In the genomic region with DNA sequence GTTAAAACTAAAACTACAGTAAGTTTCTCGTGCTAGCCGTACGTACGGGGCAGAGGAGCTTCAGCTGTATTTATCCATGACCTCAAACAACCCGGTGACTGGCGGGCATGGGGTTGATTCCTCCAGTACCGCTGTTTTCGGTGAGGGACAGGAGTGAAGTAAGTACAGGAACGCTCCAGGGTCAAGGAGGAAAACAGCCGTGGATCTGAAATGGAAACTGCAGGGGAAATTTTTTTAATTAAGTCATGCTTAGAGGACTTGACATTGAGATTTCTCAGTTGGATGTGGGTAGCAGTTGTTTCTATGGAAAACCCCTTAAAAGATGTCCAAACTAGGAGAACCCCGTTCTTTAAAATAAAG, we compare ENCODE assay signal across 8 cellular contexts. TPM values are rescaled to one million over a fixed set of nuclear protein-coding genes. Genes with fewer than 3 reads are reported as not detected.
A peak's percentile ranks its signal among the peaks of the same experiment; 100 is the strongest.
DNase-seq lines count a peak whose midpoint lies in the region; ATAC-seq, FAIRE-seq and TF ChIP-seq lines count a peak whose summit lies in the region.

No MANE protein-coding gene starts in this region.

- H3K36me3 Mint-ChIP-seq in activated CD4-positive, alpha-beta T cell treated with anti-CD3 and anti-CD28 coated beads for 36 hours (ENCODE audit: low read depth): peaks cover 21% of the 10 kb centered on the region

- H3K9me3 Mint-ChIP-seq in activated CD4-positive, alpha-beta T cell treated with anti-CD3 and anti-CD28 coated beads for 36 hours (ENCODE audit: low read depth): no peaks in the 10 kb centered on the region

- no peak overlapping the region for H2AFZ ChIP-seq in SU-DHL-6 (ENCODE audit: low read depth, low read length, severe bottlenecking)

- H3K27ac Mint-ChIP-seq in activated CD4-positive, alpha-beta T cell treated with anti-CD3 and anti-CD28 coated beads for 36 hours: peak overlapping the region; percentile 88

- H3K79me2 ChIP-seq in SU-DHL-6 (ENCODE audit: insufficient read depth, low read length): peaks cover 56% of the 10 kb centered on the region

- peak overlapping the region; percentile 90 for H3K4me3 Mint-ChIP-seq in activated CD4-positive, alpha-beta T cell treated with anti-CD3 and anti-CD28 coated beads for 36 hours

- POLR2A ChIA-PET in activated CD4-positive, alpha-beta T cell treated with anti-CD3 and anti-CD28 coated beads for 36 hours (lab: Charles Lee): no interaction called here

- peak; percentile 41 for DNase-seq in activated CD4-positive, alpha-beta T cell treated with anti-CD3 and anti-CD28 coated beads for 36 hours
- DNase-seq in activated CD4-positive, alpha-beta T cell treated with anti-CD3 and anti-CD28 coated beads for 4 hours: no peak
- DNase-seq in fibroblast of mammary gland (ENCODE audit: low read depth) (peak; percentile 45), pancreas (no peak), foreskin melanocyte (no peak), islet precursor cell (no peak), epidermal melanocyte (ENCODE audit: insufficient read length, low spot score) (no peak)

- H3K27ac ChIP-seq in SU-DHL-6 (ENCODE audit: low read depth, low read length): no peak overlapping the region
- H3K27ac ChIP-seq in pancreas: peak overlapping the region in 1 of 4 donors; percentile 13

- peak overlapping the region; percentile 90 for H3K9ac ChIP-seq in SU-DHL-6 (ENCODE audit: low read length)

- H3K9me2 ChIP-seq in SU-DHL-6 (replicated peaks; ENCODE audit: insufficient read depth, low read length): no peaks in the 10 kb centered on the region

- H3K27me3 Mint-ChIP-seq in activated CD4-positive, alpha-beta T cell treated with anti-CD3 and anti-CD28 coated beads for 36 hours: no peaks in the 10 kb centered on the region

- H3K27me3 ChIP-seq in SU-DHL-6 (ENCODE audit: low read length) (no peaks in the 10 kb centered on the region), pancreas (no peaks in the 10 kb centered on the region)

- CTCF ChIA-PET in activated CD4-positive, alpha-beta T cell treated with anti-CD3 and anti-CD28 coated beads for 36 hours (lab: Charles Lee): interaction anchor here (0.7 kb wide), 2 partner anchors 143 to 1303 kb away, joined by 3 read pairs; partner anchors contain the start of gene VAPA

- intact Hi-C loops in activated CD4-positive, alpha-beta T cell treated with anti-CD3 and anti-CD28 coated beads for 36 hours (cut with DNase I, micrococcal nuclease): no loop called here
- intact Hi-C loops in pancreas (cut with DNase I): no loop called here

- H3K36me3 ChIP-seq in SU-DHL-6 (ENCODE audit: low read length): no peaks in the 10 kb centered on the region
- H3K36me3 ChIP-seq in pancreas: no peaks in the 10 kb centered on the region

- peaks cover 17% of the 10 kb centered on the region; the same call in 1 of the 2 replicates for H4K20me1 ChIP-seq in SU-DHL-6 (ENCODE audit: low read depth, low read length)

- peak overlapping the region; percentile 91 for H3K4me2 ChIP-seq in SU-DHL-6 (ENCODE audit: low read depth, low read length, poor library complexity, severe bottlenecking)

- FAIRE-seq in pancreas (lab: Jason Lieb, UNC): no peak

- peaks cover 9 to 23% (median 12%) of the 10 kb centered on the region in 3 donors for H3K4me1 ChIP-seq in pancreas

- H3K4me3 ChIP-seq in SU-DHL-6 (ENCODE audit: insufficient read depth, low read length, poor library complexity, severe bottlenecking) (peak overlapping the region; percentile 82), fibroblast of mammary gland (ENCODE audit: control insufficient read depth, low read depth, low read length) (peak overlapping the region; percentile 80), pancreas (peak overlapping the region; percentile 51 to 89 (median 85))

- TF ChIP-seq CTCF in SU-DHL-6 (IDR thresholded peaks at IDR 0.05; ENCODE audit: insufficient read depth, low read length, poor library complexity, severe bottlenecking) (no peak), fibroblast of mammary gland (conservative IDR thresholded peaks at IDR 0.05; ENCODE audit: control insufficient read depth, insufficient read depth, low read depth, low read length) (no peak), pancreas (IDR thresholded peaks at IDR 0.05) (no peak)

- 2 to 5% methylated on average over 11 of the region's 11 CpGs for WGBS in pancreas, 2 donors

- peak; percentile 11 for ATAC-seq in activated CD4-positive, alpha-beta T cell treated with anti-CD3 and anti-CD28 coated beads for 36 hours
- peak in 3 of 4 donors; percentile 10 to 30 (median 12) for ATAC-seq in pancreas

- peaks cover 55% of the 10 kb centered on the region for H3K4me1 Mint-ChIP-seq in activated CD4-positive, alpha-beta T cell treated with anti-CD3 and anti-CD28 coated beads for 36 hours

- H3K9me3 ChIP-seq in SU-DHL-6 (ENCODE audit: insufficient read depth, low read length) (no peaks in the 10 kb centered on the region), pancreas (no peaks in the 10 kb centered on the region)

- H3F3A ChIP-seq in SU-DHL-6 (ENCODE audit: insufficient read depth): peaks cover 12% of the 10 kb centered on the region; the same call in 1 of the 2 replicates

RNA-seq across cellular contexts. Expression of gene RAB12, which starts 1.2 kb away (rescaled TPM):
- 10 to 100 TPM; 12.4 to 12.8 TPM for total RNA-seq in activated CD4-positive, alpha-beta T cell treated with anti-CD3 and anti-CD28 coated beads for 36 hours
- 10 to 100 TPM in 3 of 6 donors, 1 to 10 TPM in 3; 7.1 to 15.3 (median 10.3) TPM for total RNA-seq in pancreas
- 10 to 100 TPM; 14.0 to 23.2 TPM for polyA plus RNA-seq in pancreas

Comparison
In these comparisons a context has a peak if more than half of its experiments do, and no peak if none do; other contexts are left out.
1. DNase-seq: peak in activated CD4-positive, alpha-beta T cell treated with anti-CD3 and anti-CD28 coated beads for 36 hours (single experiment) and fibroblast of mammary gland (single experiment); none in activated CD4-positive, alpha-beta T cell treated with anti-CD3 and anti-CD28 coated beads for 4 hours (0 of 2), pancreas (0 of 6), foreskin melanocyte (single experiment), islet precursor cell (single experiment) and epidermal melanocyte (single experiment).
2. Peak in every context shown above with its lines, with median percentiles within 50 percentile points of each other: H3K4me3 ChIP-seq.